Comparison of ENCODE assay signal across 12 cellular contexts in genomic region chr4:109389367-109390118, GRCh38. TPM values are rescaled to one million over a fixed set of nuclear protein-coding genes. Genes with fewer than 3 reads are reported as not detected.
DNase-seq lines count a peak whose midpoint lies in the region; ATAC-seq and TF ChIP-seq lines count a peak whose summit lies in the region.
"Had no signal": no experiment of that assay in that cellular context is flagged by ENCODE, and none has a peak within 500 bp of the region (broad histone marks: within the 10 kb centered on the region; RNA-seq: fewer than 3 reads in every experiment).

No MANE protein-coding gene starts in this region.

- no peak for TF ChIP-seq POLR2A in sigmoid colon (IDR thresholded peaks at IDR 0.05)

- H3K4me3 ChIP-seq in left ventricle myocardium inferior: no peak overlapping the region
- H3K4me3 ChIP-seq in sigmoid colon: no peak overlapping the region
- H3K4me3 ChIP-seq: gastrocnemius medialis had no signal

- H3K36me3 ChIP-seq in left ventricle myocardium inferior (no peaks in the 10 kb centered on the region), sigmoid colon (no peaks in the 10 kb centered on the region)
- H3K36me3 ChIP-seq: gastrocnemius medialis had no signal

- intact Hi-C loops in left ventricle myocardium inferior (cut with micrococcal nuclease) (no loop called here), sigmoid colon (cut with DNase I) (no loop called here)

- peaks cover 16% of the 10 kb centered on the region for H3K4me1 ChIP-seq in left ventricle myocardium inferior
- no peaks in the 10 kb centered on the region for H3K4me1 ChIP-seq in sigmoid colon

- DNase-seq in left ventricle myocardium inferior: peak; percentile 16
- DNase-seq in sigmoid colon: no peak
- DNase-seq in hepatic stellate cell (ENCODE audit: low spot score): no peak
- DNase-seq in AML-193 (lab: John Stamatoyannopoulos, UW): no peak
- no peak for DNase-seq in NCI-H1092 (lab: John Stamatoyannopoulos, UW)
- DNase-seq: gastrocnemius medialis; NCI-H2171; stimulated activated naive CD8-positive, alpha-beta T cell treated with anti-CD3 and anti-CD28 coated beads, Interleukin-15, Interleukin-2, amounts not matched to agents 100 U/mL and 50 U/mL, for 24 hours had no signal

- WGBS in sigmoid colon, 2 donors: 67 to 70% methylated on average over 7 of the region's 7 CpGs

- H3K9me3 ChIP-seq in left ventricle myocardium inferior (replicated peaks): no peaks in the 10 kb centered on the region
- H3K9me3 ChIP-seq in sigmoid colon: no peaks in the 10 kb centered on the region
- H3K9me3 ChIP-seq: gastrocnemius medialis had no signal

- TF ChIP-seq EP300 in sigmoid colon (IDR thresholded peaks at IDR 0.05): no peak

- H3K27ac ChIP-seq in left ventricle myocardium inferior (replicated peaks) (no peak overlapping the region), sigmoid colon (no peak overlapping the region)

- peak; percentile 59 for ATAC-seq in GM18502 (IDR thresholded peaks at IDR 0.05; ENCODE audit: poor library complexity, unreplicated experiment)
- ATAC-seq in GM21526 (IDR thresholded peaks at IDR 0.05; ENCODE audit: low FRiP score, unreplicated experiment): peak; percentile 66
- ATAC-seq in HG03460 (IDR thresholded peaks at IDR 0.05; ENCODE audit: unreplicated experiment): peak; percentile 67
- ATAC-seq: activated CD4-positive, CD25-positive, alpha-beta regulatory T cell treated with anti-CD3 and anti-CD28 coated beads, Interleukin-2, amount 50 U/mL, for 24 hours; stimulated activated naive CD8-positive, alpha-beta T cell treated with anti-CD3 and anti-CD28 coated beads, Interleukin-15, Interleukin-2, amounts not matched to agents 100 U/mL and 50 U/mL, for 24 hours had no signal

- no peaks in the 10 kb centered on the region for H3K27me3 ChIP-seq in left ventricle myocardium inferior (ENCODE audit: low read depth)
- H3K27me3 ChIP-seq in sigmoid colon: no peaks in the 10 kb centered on the region
- H3K27me3 ChIP-seq: gastrocnemius medialis had no signal

- peak; percentile 9 for TF ChIP-seq CTCF in left ventricle myocardium inferior (IDR thresholded peaks at IDR 0.05; ENCODE audit: borderline replicate concordance)
- TF ChIP-seq CTCF in sigmoid colon (IDR thresholded peaks at IDR 0.05): no peak

RNA-seq across cellular contexts. Expression of gene SEC24B, which starts 44.1 kb away (rescaled TPM):
- total RNA-seq in left ventricle myocardium inferior (26.4 TPM), sigmoid colon (10 to 100 TPM; 35.3 to 41.8 (median 40.0) TPM)
- 10 to 100 TPM in 2 of 3 donors, 1 to 10 TPM in 1; 9.7 to 12.0 (median 10.2) TPM for polyA plus RNA-seq in sigmoid colon
